ENCODE assay signal across 1 cellular context in the genomic region with DNA sequence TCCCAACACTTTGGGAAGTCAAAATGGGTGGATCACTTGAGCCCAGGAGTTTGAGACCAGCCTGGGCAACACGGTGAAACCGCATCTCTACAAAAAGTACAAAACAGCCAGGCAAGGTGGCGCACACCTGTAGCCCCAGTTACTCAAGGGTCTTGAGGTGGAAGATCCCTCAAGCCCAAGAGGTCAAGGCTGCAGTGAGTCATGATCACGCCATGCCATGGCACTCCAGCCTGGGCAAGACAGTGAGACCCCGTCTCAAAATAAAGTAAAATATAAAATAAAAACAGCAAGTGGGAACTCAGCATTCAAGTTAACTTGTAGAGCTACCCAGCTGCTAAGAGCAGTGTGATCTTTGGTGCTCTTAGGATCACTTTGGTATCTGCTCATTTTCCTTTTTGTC.
A peak's percentile ranks its signal among the peaks of the same experiment; 100 is the strongest.
TF ChIP-seq lines count a peak whose summit lies in the region.

No MANE protein-coding gene starts in this region.

TF ChIP-seq in GM12878, 131 proteins besides CTCF, POLR2A, EP300 and RAD21:
- no peak for TF ChIP-seq SPI1 (IDR thresholded peaks at IDR 0.05; ENCODE audit: borderline replicate concordance, insufficient read depth, low read depth, low read length)
- no peak for TF ChIP-seq HDAC2 (IDR thresholded peaks at IDR 0.05)
- TF ChIP-seq POLR2AphosphoS5 (IDR thresholded peaks at IDR 0.05; ENCODE audit: low read length): peak; percentile 23; the same call in 1 of the 2 replicates
